Comparison of ENCODE assay signal across 14 cellular contexts in genomic region chr7:96388166-96388565, GRCh38.
A peak's percentile ranks its signal among the peaks of the same experiment; 100 is the strongest.
DNase-seq lines count a peak whose midpoint lies in the region; ATAC-seq, FAIRE-seq and TF ChIP-seq lines count a peak whose summit lies in the region.
"Had no signal": no experiment of that assay in that cellular context is flagged by ENCODE, and none has a peak within 500 bp of the region (broad histone marks: within the 10 kb centered on the region; RNA-seq: fewer than 3 reads in every experiment).

No MANE protein-coding gene starts in this region.

- H3K79me2 ChIP-seq in astrocyte (ENCODE audit: insufficient read depth, low read length), result no peaks in the 10 kb centered on the region
- H3K79me2 ChIP-seq: parathyroid adenoma had no signal

- peak overlapping the region; percentile 87 for H3K27ac Mint-ChIP-seq in astrocyte (ENCODE audit: unreplicated experiment)
- H3K27ac Mint-ChIP-seq: activated naive CD4-positive, alpha-beta T cell treated with anti-CD3 and anti-CD28 coated beads for 36 hours had no signal

- H3K36me3 ChIP-seq in heart right ventricle (no peaks in the 10 kb centered on the region), astrocyte (ENCODE audit: insufficient read depth, low read length) (no peaks in the 10 kb centered on the region), uterus (no peaks in the 10 kb centered on the region)

- DNase-seq in heart right ventricle (no peak), Right ventricle myocardium inferior (ENCODE audit: missing footprints) (no peak), astrocyte (ENCODE audit: low read depth) (peak; percentile 56), uterus (no peak), SIG-M5 treated with dmso at 0.1 percent for 504 hours (lab: John Stamatoyannopoulos, UW; ENCODE audit: unreplicated experiment) (no peak), AG20443 (ENCODE audit: low spot score) (no peak)
- DNase-seq in activated CD4-positive, alpha-beta T cell treated with anti-CD3 and anti-CD28 coated beads, Interleukin-2, amount 50 U/mL, for 1 hour, result no peak
- DNase-seq: activated CD4-positive, alpha-beta T cell treated with anti-CD3 and anti-CD28 coated beads, Interleukin-2, amount 50 U/mL, for 4 hours; activated naive CD4-positive, alpha-beta T cell treated with anti-CD3 and anti-CD28 coated beads for 36 hours; GDM1; NCI-H1436 treated with DMSO at 0.1 percent for 48 hours; SIG-M5 had no signal

- peak overlapping the region; percentile 58 for H3K9ac ChIP-seq in astrocyte (ENCODE audit: low read length)
- H3K9ac ChIP-seq: parathyroid adenoma had no signal

- TF ChIP-seq POLR2A in uterus (IDR thresholded peaks at IDR 0.05), result no peak

- no peaks in the 10 kb centered on the region for H3K36me3 Mint-ChIP-seq in astrocyte (ENCODE audit: low read depth, unreplicated experiment)

- ATAC-seq in heart right ventricle (peak in 3 of 8 donors; percentile 34 to 75 (median 53)), Right ventricle myocardium inferior (no peak)

- H3K4me3 ChIP-seq in heart right ventricle (peak overlapping the region in 1 of 10 donors; percentile 4), astrocyte (ENCODE audit: insufficient read depth, low read depth, low read length) (peak overlapping the region; percentile 43), uterus (no peak overlapping the region)

- FAIRE-seq in astrocyte (lab: Jason Lieb, UNC), result no peak
- FAIRE-seq in islet of Langerhans (lab: Jason Lieb, UNC), result peak; percentile 24

- no peaks in the 10 kb centered on the region for H3K27me3 ChIP-seq in heart right ventricle
- no peaks in the 10 kb centered on the region for H3K27me3 ChIP-seq in astrocyte (ENCODE audit: insufficient read depth, low read length)
- H3K27me3 ChIP-seq in uterus, result no peaks in the 10 kb centered on the region

- H3K4me1 Mint-ChIP-seq in astrocyte (ENCODE audit: low read depth, unreplicated experiment), result peaks cover 19% of the 10 kb centered on the region

- H3K9me3 ChIP-seq in heart right ventricle (no peaks in the 10 kb centered on the region), astrocyte (ENCODE audit: insufficient read depth, low read depth, low read length) (no peaks in the 10 kb centered on the region), uterus (no peaks in the 10 kb centered on the region)

- intact Hi-C loops in heart right ventricle (cut with DNase I) (no loop called here), Right ventricle myocardium inferior (cut with DNase I) (no loop called here), uterus (cut with DNase I; ENCODE audit: low total_unique reads) (no loop called here)

- no peaks in the 10 kb centered on the region for H3K27me3 Mint-ChIP-seq in astrocyte (ENCODE audit: low read depth, unreplicated experiment)

- H3K27ac ChIP-seq in heart right ventricle (peak overlapping the region in 9 of 10 donors; percentile 10 to 78 (median 67)), astrocyte (ENCODE audit: low read depth, low read length) (peak overlapping the region; percentile 87), uterus (peak overlapping the region; percentile 22 to 63)
- H3K27ac ChIP-seq: parathyroid adenoma had no signal

- H3K4me3 Mint-ChIP-seq in astrocyte (ENCODE audit: unreplicated experiment), result no peak overlapping the region
- H3K4me3 Mint-ChIP-seq: activated naive CD4-positive, alpha-beta T cell treated with anti-CD3 and anti-CD28 coated beads for 36 hours had no signal

- H3K4me1 ChIP-seq in heart right ventricle (peaks cover 0 to 22% (median 11%) of the 10 kb centered on the region in 9 donors), astrocyte (ENCODE audit: insufficient read depth, low read length) (peaks cover 14% of the 10 kb centered on the region), uterus (no peaks in the 10 kb centered on the region)
- H3K4me1 ChIP-seq: parathyroid adenoma had no signal

- TF ChIP-seq CTCF in heart right ventricle (IDR thresholded peaks at IDR 0.05), result no peak
- no peak for TF ChIP-seq CTCF in astrocyte (IDR thresholded peaks at IDR 0.05; ENCODE audit: insufficient read depth, low read depth, low read length)
- no peak for TF ChIP-seq CTCF in uterus (IDR thresholded peaks at IDR 0.05)

- no peak overlapping the region for H2AFZ ChIP-seq in astrocyte (ENCODE audit: low read depth, low read length)
- H2AFZ ChIP-seq: parathyroid adenoma had no signal

- no peaks in the 10 kb centered on the region for H3K9me3 Mint-ChIP-seq in astrocyte (ENCODE audit: unreplicated experiment)
- H3K9me3 Mint-ChIP-seq: activated naive CD4-positive, alpha-beta T cell treated with anti-CD3 and anti-CD28 coated beads for 36 hours had no signal

- H4K20me1 ChIP-seq in astrocyte (ENCODE audit: insufficient read depth, low read length), result no peaks in the 10 kb centered on the region

- 12 to 37% methylated on average over 2 of the region's 2 CpGs for WGBS in heart right ventricle, 2 donors

- peak overlapping the region; percentile 82 for H3K4me2 ChIP-seq in astrocyte (ENCODE audit: low read length)
